21 cellular contexts compared by ENCODE assay signal in the genomic region with DNA sequence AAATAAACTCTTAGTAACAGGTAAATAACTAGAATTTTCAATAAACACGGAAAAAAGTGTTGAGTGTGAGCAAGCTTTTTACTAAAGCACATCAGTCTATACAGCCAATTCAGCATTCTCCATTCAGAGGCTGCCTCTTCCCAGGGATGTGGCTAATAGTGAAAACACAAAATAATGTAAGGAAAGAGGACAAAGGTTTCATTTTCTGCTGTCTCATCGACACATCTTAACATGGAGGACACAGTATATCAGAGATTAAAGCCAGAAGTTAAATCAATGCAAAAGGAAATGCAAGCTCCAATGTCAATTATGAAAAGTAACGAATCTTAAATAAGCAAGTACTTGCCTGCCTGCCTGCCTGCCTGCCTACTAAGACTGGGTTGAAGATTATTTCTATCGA. TPM values are rescaled to one million over a fixed set of nuclear protein-coding genes. Genes with fewer than 3 reads are reported as not detected.
A peak's percentile ranks its signal among the peaks of the same experiment; 100 is the strongest.
DNase-seq lines count a peak whose midpoint lies in the region; ATAC-seq and TF ChIP-seq lines count a peak whose summit lies in the region.
"Had no signal": no experiment of that assay in that cellular context is flagged by ENCODE, and none has a peak within 500 bp of the region (broad histone marks: within the 10 kb centered on the region; RNA-seq: fewer than 3 reads in every experiment).

No MANE protein-coding gene starts in this region.

- no peaks in the 10 kb centered on the region for H3K36me3 ChIP-seq in cardiac muscle cell
- no peaks in the 10 kb centered on the region for H3K36me3 ChIP-seq in RWPE2 (ENCODE audit: low read depth)
- H3K36me3 ChIP-seq in psoas muscle (ENCODE audit: insufficient read depth in 1 of 2, low read depth in 1 of 2) = no peaks in the 10 kb centered on the region
- H3K36me3 ChIP-seq: Peyer's patch had no signal

- intact Hi-C loops in cardiac septum (cut with DNase I) (no loop called here), psoas muscle (cut with DNase I) (no loop called here)

- H3K4me1 Mint-ChIP-seq in chondrocyte (ENCODE audit: low read depth) (peaks cover 70% of the 10 kb centered on the region), osteocyte (ENCODE audit: unreplicated experiment) (peaks cover 62% of the 10 kb centered on the region)

- H3K27ac ChIP-seq in cardiac muscle cell (peak overlapping the region; percentile 1), RWPE2 (ENCODE audit: poor library complexity, severe bottlenecking) (peak overlapping the region; percentile 80), psoas muscle (no peak overlapping the region)
- H3K27ac ChIP-seq: Peyer's patch had no signal

- H3K9me3 ChIP-seq in cardiac muscle cell (ENCODE audit: low read depth) (no peaks in the 10 kb centered on the region), RWPE2 (ENCODE audit: severe bottlenecking) (no peaks in the 10 kb centered on the region), psoas muscle (no peaks in the 10 kb centered on the region)
- H3K9me3 ChIP-seq: Peyer's patch had no signal

- H3K36me3 Mint-ChIP-seq in chondrocyte (ENCODE audit: low read depth) = no peaks in the 10 kb centered on the region
- H3K36me3 Mint-ChIP-seq in osteocyte (ENCODE audit: unreplicated experiment) = peaks cover 3% of the 10 kb centered on the region

- H3K4me1 ChIP-seq in cardiac muscle cell (ENCODE audit: low read depth) (peaks cover 7% of the 10 kb centered on the region), RWPE2 (ENCODE audit: insufficient read depth, poor library complexity, severe bottlenecking) (peaks cover 81% of the 10 kb centered on the region), psoas muscle (peaks cover 11% of the 10 kb centered on the region)

- WGBS in psoas muscle, 3 donors = 80 to 86% (median 83%) methylated on average over 4 of the region's 4 CpGs

- H3K27me3 Mint-ChIP-seq in chondrocyte (ENCODE audit: low read depth) (no peaks in the 10 kb centered on the region), osteocyte (ENCODE audit: unreplicated experiment) (no peaks in the 10 kb centered on the region)

- no peak overlapping the region for H3K4me3 Mint-ChIP-seq in chondrocyte (ENCODE audit: unreplicated experiment)
- H3K4me3 Mint-ChIP-seq in osteocyte (ENCODE audit: unreplicated experiment) = no peak overlapping the region
- H3K4me3 Mint-ChIP-seq: HFFc6 had no signal

- TF ChIP-seq CTCF in cardiac muscle cell (IDR thresholded peaks at IDR 0.05; ENCODE audit: low read depth, low read length) (no peak), RWPE2 (IDR thresholded peaks at IDR 0.05; ENCODE audit: poor library complexity, severe bottlenecking) (no peak), chondrocyte (IDR thresholded peaks at IDR 0.05) (no peak), osteocyte (IDR thresholded peaks at IDR 0.05) (no peak), psoas muscle (IDR thresholded peaks at IDR 0.05) (no peak)

- H3K4me3 ChIP-seq in cardiac muscle cell (no peak overlapping the region), RWPE2 (ENCODE audit: severe bottlenecking) (no peak overlapping the region), psoas muscle (no peak overlapping the region)
- H3K4me3 ChIP-seq: Peyer's patch had no signal

- H3K27ac Mint-ChIP-seq in chondrocyte (ENCODE audit: unreplicated experiment) (peak overlapping the region; percentile 0), osteocyte (ENCODE audit: unreplicated experiment) (peak overlapping the region; percentile 35)
- H3K27ac Mint-ChIP-seq: HFFc6 had no signal

- H3K9me3 Mint-ChIP-seq in chondrocyte (ENCODE audit: low read depth) = no peaks in the 10 kb centered on the region
- H3K9me3 Mint-ChIP-seq in osteocyte (ENCODE audit: unreplicated experiment) = no peaks in the 10 kb centered on the region
- H3K9me3 Mint-ChIP-seq: HFFc6 had no signal

- in situ Hi-C loops in KBM-7 (cut with MboI; ENCODE audit: low pct_unique_long_range_greater_than_20kb, low sequenced_read_pairs) = no loop called here

- ATAC-seq in RWPE2 (ENCODE audit: low read depth) = no peak
- ATAC-seq in psoas muscle = no peak

- no peak for DNase-seq in cardiac muscle cell (ENCODE audit: low read depth in 1 of 2, low spot score in 1 of 2)
- DNase-seq in cardiac septum (ENCODE audit: low spot score) = no peak
- DNase-seq in RWPE2 (ENCODE audit: low spot score) = no peak
- no peak for DNase-seq in chondrocyte (ENCODE audit: low spot score)
- DNase-seq in osteocyte (ENCODE audit: extremely low spot score, unreplicated experiment) = no peak
- no peak for DNase-seq in KBM-7
- DNase-seq in psoas muscle = no peak
- no peak for DNase-seq in AG20443 (ENCODE audit: low spot score)
- DNase-seq: C1 segment of cervical spinal cord, DMS79 treated with DMSO at 0.1 percent for 48 hours, H7, HFFc6, Karpas-422, NCI-H1048, NCI-H146, NCI-H2029 treated with DMSO at 0.1 percent for 48 hours, NCI-H2171, NCI-H446, NCI-H69, Peyer's patch, Right ventricle myocardium superior had no signal

- no peaks in the 10 kb centered on the region for H3K27me3 ChIP-seq in cardiac muscle cell
- H3K27me3 ChIP-seq in RWPE2 (ENCODE audit: insufficient read depth, poor library complexity, severe bottlenecking) = no peaks in the 10 kb centered on the region
- no peaks in the 10 kb centered on the region for H3K27me3 ChIP-seq in psoas muscle (ENCODE audit: insufficient read depth in 3 of 3, low read length in 2 of 3)
- H3K27me3 ChIP-seq: Peyer's patch had no signal

RNA-seq across cellular contexts. Expression of a gene that starts 43.2 kb away (rescaled TPM):
- total RNA-seq in cardiac muscle cell = 19.7 and 26.6 TPM in 2 replicates
- 34.2 and 35.2 TPM in 2 replicates for polyA plus RNA-seq in cardiac muscle cell
- total RNA-seq in cardiac septum = 46.5 TPM
- total RNA-seq in chondrocyte = 55.5 to 67.7 TPM (median 58.0 TPM) in 3 replicates
- total RNA-seq in osteocyte = 47.4 and 47.6 TPM in 2 replicates
- total RNA-seq in psoas muscle = 10 to 100 TPM in 2 of 4 donors, 1 to 10 TPM in 2; 7.4 to 13.4 (median 10.2) TPM
- polyA plus RNA-seq in psoas muscle = 1 to 10 TPM; 1.5 to 6.6 (median 4.6) TPM
